24 cellular contexts compared by ENCODE assay signal in genomic region chr16:20647736-20648135, GRCh38. TPM values are rescaled to one million over a fixed set of nuclear protein-coding genes. Genes with fewer than 3 reads are reported as not detected.
"Had no signal": no experiment of that assay in that cellular context is flagged by ENCODE, and none has a peak within 500 bp of the region (broad histone marks: within the 10 kb centered on the region; RNA-seq: fewer than 3 reads in every experiment).

No MANE protein-coding gene starts in this region.

- H3K9me3 ChIP-seq: lower lobe of right lung, transverse colon had no signal

- H3K4me1 Mint-ChIP-seq: activated naive CD8-positive, alpha-beta T cell treated with anti-CD3 and anti-CD28 coated beads for 36 hours; naive B cell; stimulated activated naive B cell treated with anti-CD40 and anti-IgM and Interleukin-4, amounts not matched to agents 10 μg/mL and 1 μg/mL and 100 μg/mL, for 72 hours had no signal

- H3K4me3 ChIP-seq: coronary artery, esophagus muscularis mucosa, lower lobe of right lung, sigmoid colon, transverse colon had no signal

- H3K27ac ChIP-seq: coronary artery, esophagus muscularis mucosa, lower lobe of right lung, sigmoid colon, transverse colon had no signal

- H3K27ac Mint-ChIP-seq: activated naive CD8-positive, alpha-beta T cell treated with anti-CD3 and anti-CD28 coated beads for 36 hours; stimulated activated naive B cell treated with anti-CD40 and anti-IgM and Interleukin-4, amounts not matched to agents 10 μg/mL and 1 μg/mL and 100 μg/mL, for 72 hours had no signal

- H3K4me1 ChIP-seq: esophagus muscularis mucosa, lower lobe of right lung, sigmoid colon, transverse colon had no signal

- H3K27me3 ChIP-seq: esophagus muscularis mucosa, sigmoid colon, transverse colon had no signal

- H3K36me3 Mint-ChIP-seq: activated naive CD8-positive, alpha-beta T cell treated with anti-CD3 and anti-CD28 coated beads for 36 hours; stimulated activated naive B cell treated with anti-CD40 and anti-IgM and Interleukin-4, amounts not matched to agents 10 μg/mL and 1 μg/mL and 100 μg/mL, for 72 hours had no signal

- ATAC-seq: left lobe of liver; lower lobe of right lung; stimulated activated naive B cell treated with anti-CD40 and anti-IgM and Interleukin-4, amounts not matched to agents 10 μg/mL and 1 μg/mL and 100 μg/mL, for 72 hours had no signal

- H3K4me3 Mint-ChIP-seq: activated naive CD8-positive, alpha-beta T cell treated with anti-CD3 and anti-CD28 coated beads for 36 hours; naive B cell; neural crest cell; stimulated activated naive B cell treated with anti-CD40 and anti-IgM and Interleukin-4, amounts not matched to agents 10 μg/mL and 1 μg/mL and 100 μg/mL, for 72 hours had no signal

- DNase-seq: activated naive CD4-positive, alpha-beta T cell treated with Interleukin-2 at 50 U/mL for 16 hours; activated naive CD8-positive, alpha-beta T cell treated with anti-CD3 and anti-CD28 coated beads for 36 hours; activated T-cell treated with anti-CD3 and anti-CD28 coated beads, Interleukin-2, amount 50 U/mL, for 48 hours; amniotic stem cell; cerebellar nuclear complex; kidney; lower lobe of right lung; mesendoderm; naive B cell; posterior cingulate gyrus; retina; sigmoid colon; stimulated activated CD4-positive, alpha-beta T cell treated with anti-CD3 and anti-CD28 coated beads, Interleukin-2, amount 100 ng/mL, for 48 hours; stimulated activated CD8-positive, alpha-beta memory T cell treated with anti-CD3 and anti-CD28 coated beads, Interleukin-4, amount 100 ng/mL, for 48 hours; stimulated activated naive B cell treated with anti-CD40 and anti-IgM and Interleukin-4, amounts not matched to agents 10 μg/mL and 1 μg/mL and 100 μg/mL, for 72 hours; T-helper 1 cell; transverse colon had no signal

- H3K27me3 Mint-ChIP-seq: activated naive CD8-positive, alpha-beta T cell treated with anti-CD3 and anti-CD28 coated beads for 36 hours had no signal

- H3K36me3 ChIP-seq: esophagus muscularis mucosa, lower lobe of right lung, sigmoid colon, transverse colon had no signal

- H3K9me3 Mint-ChIP-seq: activated naive CD8-positive, alpha-beta T cell treated with anti-CD3 and anti-CD28 coated beads for 36 hours; stimulated activated naive B cell treated with anti-CD40 and anti-IgM and Interleukin-4, amounts not matched to agents 10 μg/mL and 1 μg/mL and 100 μg/mL, for 72 hours had no signal

RNA-seq across cellular contexts. Expression of gene ACSM1, which starts 49.7 kb away (rescaled TPM):
- total RNA-seq: activated CD8-positive, alpha-beta memory T cell treated with anti-CD3 and anti-CD28 coated beads for 36 hours; frontal cortex; neural crest cell; temporal lobe had no signal
